29 cellular contexts compared by ENCODE assay signal in the genomic region with DNA sequence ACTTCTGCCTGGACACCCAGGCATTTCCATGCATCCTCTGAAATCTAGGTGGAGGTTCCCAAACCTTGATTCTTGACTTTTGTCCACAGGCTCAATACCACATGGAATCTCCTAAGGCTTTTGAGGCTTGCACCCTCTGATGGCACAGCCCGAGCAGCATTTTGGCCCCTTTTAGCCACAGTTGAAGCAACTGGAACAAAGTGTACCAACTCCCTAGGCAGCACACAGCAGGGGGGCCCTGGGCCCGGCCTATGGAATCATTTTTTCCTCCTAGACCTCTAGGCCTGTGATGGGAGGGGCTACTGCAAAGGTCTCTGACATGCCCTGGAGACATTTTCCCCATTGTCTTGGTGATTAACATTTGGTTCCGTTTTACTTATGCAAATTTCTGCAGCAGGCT.
"Had no signal": no experiment of that assay in that cellular context is flagged by ENCODE, and none has a peak within 500 bp of the region (broad histone marks: within the 10 kb centered on the region; RNA-seq: fewer than 3 reads in every experiment).

No MANE protein-coding gene starts in this region.

- H3K9me3 ChIP-seq: ascending aorta, body of pancreas had no signal

- H3K27me3 Mint-ChIP-seq: activated CD4-positive, alpha-beta memory T cell treated with anti-CD3 and anti-CD28 coated beads, Interleukin-2, amount 10 ng/mL, durations not matched to agents 7 days and 5 days; activated CD4-positive, alpha-beta T cell treated with anti-CD3 and anti-CD28 coated beads for 36 hours had no signal

- H3K4me2 ChIP-seq: SK-N-SH had no signal

- H3K4me1 ChIP-seq: body of pancreas, SJCRH30 had no signal

- H3K9ac ChIP-seq: SK-N-SH had no signal

- H3K4me3 ChIP-seq: ascending aorta, body of pancreas, SJCRH30 had no signal

- H3K27ac ChIP-seq: body of pancreas, SJCRH30, WERI-Rb-1 had no signal

- H3K27ac Mint-ChIP-seq: activated CD4-positive, alpha-beta memory T cell treated with anti-CD3 and anti-CD28 coated beads, Interleukin-2, amount 10 ng/mL, durations not matched to agents 7 days and 5 days; activated CD4-positive, alpha-beta T cell treated with anti-CD3 and anti-CD28 coated beads for 36 hours; activated T-cell treated with anti-CD3 and anti-CD28 coated beads, Interleukin-2, amount 50 U/mL, for 72 hours; activated T-helper 2 cell treated with anti-CD3 and anti-CD28 coated beads, Interferon-gamma antibody, Interleukin-2, Interleukin-4, amounts not matched to agents 10 μg/mL and 5 μg/mL and 100 μg/mL, durations not matched to agents 14 hours and 24 hours and 36 hours had no signal

- DNase-seq: activated CD4-positive, alpha-beta memory T cell treated with anti-CD3 and anti-CD28 coated beads, Interleukin-2, amount 10 ng/mL, durations not matched to agents 7 days and 5 days; activated CD4-positive, alpha-beta T cell treated with anti-CD3 and anti-CD28 coated beads for 36 hours; activated CD4-positive, alpha-beta T cell treated with anti-CD3 and anti-CD28 coated beads, Interleukin-2, amount 50 U/mL, for 1 hour; activated CD8-positive, alpha-beta memory T cell treated with anti-CD3 and anti-CD28 coated beads, Interleukin-2, amount 50 U/mL, for 4 hours; activated gamma-delta T cell treated with Interleukin-2 at 50 U/mL for 16 hours; activated naive CD4-positive, alpha-beta T cell treated with anti-CD3 and anti-CD28 coated beads, Interleukin-2, amount 50 U/mL, for 16 hours; activated T-cell treated with anti-CD3 and anti-CD28 coated beads, Interleukin-2, amount 50 U/mL, for 72 hours; amniotic stem cell; body of pancreas; central memory CD4-positive, alpha-beta T cell; Kasumi-1; KBM-7; NCI-H1048; NCI-H146; NCI-H187 treated with DMSO at 0.1 percent for 48 hours; NCI-H2081 treated with DMSO at 0.1 percent for 48 hours; NCI-H446; NCI-H524; NCI-H748 treated with DMSO at 0.1 percent for 48 hours; NK-92 treated with Interleukin-12 subunit alpha and Interleukin-12 subunit beta, amount 100 ng/mL, for 24 hours; RPMI8226; SJCRH30; SK-N-SH; T-helper 1 cell; WERI-Rb-1 had no signal

- H3K36me3 ChIP-seq: ascending aorta had no signal

- FAIRE-seq: bronchial epithelial cell had no signal

- H3K4me3 Mint-ChIP-seq: activated CD4-positive, alpha-beta memory T cell treated with anti-CD3 and anti-CD28 coated beads, Interleukin-2, amount 10 ng/mL, durations not matched to agents 7 days and 5 days; activated CD4-positive, alpha-beta T cell treated with anti-CD3 and anti-CD28 coated beads for 36 hours; activated T-cell treated with anti-CD3 and anti-CD28 coated beads, Interleukin-2, amount 50 U/mL, for 72 hours had no signal

- H3K27me3 ChIP-seq: ascending aorta, body of pancreas, SJCRH30 had no signal

- ATAC-seq: activated CD4-positive, alpha-beta T cell treated with anti-CD3 and anti-CD28 coated beads for 36 hours; activated T-cell treated with anti-CD3 and anti-CD28 coated beads, Interleukin-2, amount 50 U/mL, for 72 hours; body of pancreas; Right ventricle myocardium inferior had no signal

- H3K4me1 Mint-ChIP-seq: activated CD4-positive, alpha-beta memory T cell treated with anti-CD3 and anti-CD28 coated beads, Interleukin-2, amount 10 ng/mL, durations not matched to agents 7 days and 5 days had no signal
